ENCODE assay signal across 11 cellular contexts in genomic region chr7:1819258-1819841, GRCh38.
DNase-seq lines count a peak whose midpoint lies in the region; ATAC-seq and TF ChIP-seq lines count a peak whose summit lies in the region.
"Had no signal": no experiment of that assay in that cellular context is flagged by ENCODE, and none has a peak within 500 bp of the region (broad histone marks: within the 10 kb centered on the region; RNA-seq: fewer than 3 reads in every experiment).

No MANE protein-coding gene starts in this region.

- H3K9me3 ChIP-seq in lower lobe of right lung (no peaks in the 10 kb centered on the region), upper lobe of right lung (no peaks in the 10 kb centered on the region)

- intact Hi-C loops in activated CD4-positive, alpha-beta memory T cell treated with anti-CD3 and anti-CD28 coated beads for 36 hours (cut with micrococcal nuclease), result no loop called here
- intact Hi-C loops in lower lobe of right lung (cut with DNase I) (no loop called here), upper lobe of right lung (cut with DNase I) (no loop called here)

- DNase-seq in activated naive CD4-positive, alpha-beta T cell (lab: John Stamatoyannopoulos, UW), result no peak
- DNase-seq in activated CD4-positive, alpha-beta memory T cell treated with anti-CD3 and anti-CD28 coated beads for 36 hours, result peak; percentile 37
- peak; percentile 37 for DNase-seq in lower lobe of right lung
- peak; percentile 54 for DNase-seq in upper lobe of right lung
- DNase-seq in NCI-H748 treated with DMSO at 0.1 percent for 48 hours (lab: John Stamatoyannopoulos, UW), result no peak
- no peak for DNase-seq in brain microvascular endothelial cell
- no peak for DNase-seq in NCI-H345 (lab: John Stamatoyannopoulos, UW)
- DNase-seq: activated gamma-delta T cell treated with Interleukin-2 at 50 U/mL for 16 hours, NCI-H226 had no signal

- no peaks in the 10 kb centered on the region for H3K27me3 Mint-ChIP-seq in activated naive CD4-positive, alpha-beta T cell treated with anti-CD3 and anti-CD28 coated beads, Interleukin-2, amount 50 U/mL, for 24 hours
- no peaks in the 10 kb centered on the region for H3K27me3 Mint-ChIP-seq in activated CD4-positive, alpha-beta memory T cell treated with anti-CD3 and anti-CD28 coated beads for 36 hours

- H3K27me3 ChIP-seq in lower lobe of right lung (ENCODE audit: low read depth), result no peaks in the 10 kb centered on the region
- no peaks in the 10 kb centered on the region for H3K27me3 ChIP-seq in upper lobe of right lung
- no peaks in the 10 kb centered on the region for H3K27me3 ChIP-seq in brain microvascular endothelial cell (replicated peaks)

- peaks cover 51% of the 10 kb centered on the region for H3K4me1 Mint-ChIP-seq in activated naive CD4-positive, alpha-beta T cell treated with anti-CD3 and anti-CD28 coated beads, Interleukin-2, amount 50 U/mL, for 24 hours
- peaks cover 30% of the 10 kb centered on the region for H3K4me1 Mint-ChIP-seq in activated CD4-positive, alpha-beta memory T cell treated with anti-CD3 and anti-CD28 coated beads for 36 hours (ENCODE audit: low read depth)

- CTCF ChIA-PET in activated CD4-positive, alpha-beta memory T cell treated with anti-CD3 and anti-CD28 coated beads for 36 hours (lab: Charles Lee), result no interaction called here

- ATAC-seq in lower lobe of right lung, result no peak
- ATAC-seq in upper lobe of right lung, result no peak

- H3K4me1 ChIP-seq in lower lobe of right lung (no peaks in the 10 kb centered on the region), upper lobe of right lung (no peaks in the 10 kb centered on the region)

- peak overlapping the region; percentile 69 for H3K4me3 Mint-ChIP-seq in activated naive CD4-positive, alpha-beta T cell treated with anti-CD3 and anti-CD28 coated beads, Interleukin-2, amount 50 U/mL, for 24 hours
- H3K4me3 Mint-ChIP-seq in activated CD4-positive, alpha-beta memory T cell treated with anti-CD3 and anti-CD28 coated beads for 36 hours, result no peak overlapping the region

- H3K27ac ChIP-seq in lower lobe of right lung (no peak overlapping the region), upper lobe of right lung (no peak overlapping the region), brain microvascular endothelial cell (no peak overlapping the region)
- H3K27ac ChIP-seq: RWPE1 had no signal

- POLR2A ChIA-PET in activated CD4-positive, alpha-beta memory T cell treated with anti-CD3 and anti-CD28 coated beads for 36 hours (lab: Charles Lee), result no interaction called here

- peak overlapping the region; percentile 77 for H3K27ac Mint-ChIP-seq in activated naive CD4-positive, alpha-beta T cell treated with anti-CD3 and anti-CD28 coated beads, Interleukin-2, amount 50 U/mL, for 24 hours
- H3K27ac Mint-ChIP-seq in activated CD4-positive, alpha-beta memory T cell treated with anti-CD3 and anti-CD28 coated beads for 36 hours, result no peak overlapping the region

- peaks cover 4% of the 10 kb centered on the region for H3K36me3 Mint-ChIP-seq in activated naive CD4-positive, alpha-beta T cell treated with anti-CD3 and anti-CD28 coated beads, Interleukin-2, amount 50 U/mL, for 24 hours
- H3K36me3 Mint-ChIP-seq in activated CD4-positive, alpha-beta memory T cell treated with anti-CD3 and anti-CD28 coated beads for 36 hours, result no peaks in the 10 kb centered on the region

- H3K9me3 Mint-ChIP-seq in activated naive CD4-positive, alpha-beta T cell treated with anti-CD3 and anti-CD28 coated beads, Interleukin-2, amount 50 U/mL, for 24 hours, result no peaks in the 10 kb centered on the region
- no peaks in the 10 kb centered on the region for H3K9me3 Mint-ChIP-seq in activated CD4-positive, alpha-beta memory T cell treated with anti-CD3 and anti-CD28 coated beads for 36 hours

- H3K4me3 ChIP-seq in lower lobe of right lung, result no peak overlapping the region
- no peak overlapping the region for H3K4me3 ChIP-seq in upper lobe of right lung
- H3K4me3 ChIP-seq in brain microvascular endothelial cell (ENCODE audit: low read depth, low read length), result no peak overlapping the region

- TF ChIP-seq CTCF in lower lobe of right lung (IDR thresholded peaks at IDR 0.05) (no peak), upper lobe of right lung (IDR thresholded peaks at IDR 0.05) (no peak), brain microvascular endothelial cell (IDR thresholded peaks at IDR 0.05; ENCODE audit: low read depth, low read length, missing control alignments) (no peak)

- H3K36me3 ChIP-seq in lower lobe of right lung (peaks cover 8% of the 10 kb centered on the region), upper lobe of right lung (no peaks in the 10 kb centered on the region), brain microvascular endothelial cell (replicated peaks) (no peaks in the 10 kb centered on the region)

- in situ Hi-C loops in brain microvascular endothelial cell (cut with HindIII; ENCODE audit: low pct_ligation_motif_present, low sequenced_read_pairs), result no loop called here

Comparison
In these comparisons a context has a peak if more than half of its experiments do, and no peak if none do; other contexts are left out.
1. DNase-seq: peak in activated CD4-positive, alpha-beta memory T cell treated with anti-CD3 and anti-CD28 coated beads for 36 hours (single experiment), lower lobe of right lung (single experiment) and upper lobe of right lung (single experiment); none in activated naive CD4-positive, alpha-beta T cell (0 of 4), NCI-H748 treated with DMSO at 0.1 percent for 48 hours (single experiment), brain microvascular endothelial cell (single experiment) and NCI-H345 (single experiment).